ENCODE assay signal across 8 cellular contexts in genomic region chr11:31487848-31488247, GRCh38. TPM values are rescaled to one million over a fixed set of nuclear protein-coding genes. Genes with fewer than 3 reads are reported as not detected.
DNase-seq lines count a peak whose midpoint lies in the region; ATAC-seq, FAIRE-seq and TF ChIP-seq lines count a peak whose summit lies in the region.

No MANE protein-coding gene starts in this region.

- H3K27me3 ChIP-seq in left ventricle myocardium inferior (ENCODE audit: low read depth) (no peaks in the 10 kb centered on the region), right cardiac atrium (ENCODE audit: control insufficient read depth, insufficient read depth) (no peaks in the 10 kb centered on the region), bronchial epithelial cell (ENCODE audit: control insufficient read depth, insufficient read depth, low read length) (no peaks in the 10 kb centered on the region)

- TF ChIP-seq CTCF in left ventricle myocardium inferior (IDR thresholded peaks at IDR 0.05; ENCODE audit: borderline replicate concordance) (peak; percentile 52), bronchial epithelial cell (IDR thresholded peaks at IDR 0.05; ENCODE audit: insufficient read depth, low read length, severe bottlenecking) (peak; percentile 24), nephron (IDR thresholded peaks at IDR 0.05; ENCODE audit: unreplicated experiment in 3 of 3) (peak; percentile 17 to 29 (median 28)), omental fat pad (IDR thresholded peaks at IDR 0.05) (no peak)

- H3K9me3 ChIP-seq in left ventricle myocardium inferior (replicated peaks) (no peaks in the 10 kb centered on the region), right cardiac atrium (ENCODE audit: control insufficient read depth, low read length) (no peaks in the 10 kb centered on the region)

- H3K4me3 ChIP-seq in left ventricle myocardium inferior (no peak overlapping the region), right cardiac atrium (ENCODE audit: low read length) (no peak overlapping the region), bronchial epithelial cell (ENCODE audit: low read depth, low read length) (no peak overlapping the region)

- peaks cover 24% of the 10 kb centered on the region for H3K36me3 Mint-ChIP-seq in nephron (ENCODE audit: low read depth)

- H3K27me3 Mint-ChIP-seq in nephron (ENCODE audit: low read depth): no peaks in the 10 kb centered on the region

- H3K27ac Mint-ChIP-seq in nephron: no peak overlapping the region

- H3K36me3 ChIP-seq in left ventricle myocardium inferior (no peaks in the 10 kb centered on the region), bronchial epithelial cell (ENCODE audit: control insufficient read depth, insufficient read depth, low read length) (no peaks in the 10 kb centered on the region)

- H3K9me3 Mint-ChIP-seq in nephron: peaks cover 2% of the 10 kb centered on the region

- peaks cover 12% of the 10 kb centered on the region for H3K4me1 ChIP-seq in left ventricle myocardium inferior
- no peaks in the 10 kb centered on the region for H3K4me1 ChIP-seq in right cardiac atrium (ENCODE audit: control insufficient read depth, insufficient read depth, low read length)

- H3K4me3 Mint-ChIP-seq in nephron: no peak overlapping the region

- intact Hi-C loops in left ventricle myocardium inferior (cut with micrococcal nuclease) (loop anchor here (10.0 kb wide), 1 partner anchor 377 kb away; no protein-coding TSS in a partner anchor), right cardiac atrium (cut with DNase I) (loop anchor here in 1 of 4 donors (10.0 kb wide), 1 partner anchor 387 kb away; no protein-coding TSS in a partner anchor), sciatic nerve (cut with DNase I) (no loop called here)

- no peak for FAIRE-seq in bronchial epithelial cell (lab: Jason Lieb, UNC)

- no peak for ATAC-seq in right cardiac atrium
- ATAC-seq in omental fat pad (ENCODE audit: low FRiP score): no peak
- ATAC-seq in sciatic nerve: no peak

- H3K4me1 Mint-ChIP-seq in nephron: peaks cover 14% of the 10 kb centered on the region

- H3K27ac ChIP-seq in left ventricle myocardium inferior (replicated peaks) (no peak overlapping the region), right cardiac atrium (ENCODE audit: low read length) (no peak overlapping the region)

- 29% methylated on average over 1 of the region's 1 CpG for WGBS in right cardiac atrium

- DNase-seq in left ventricle myocardium inferior: no peak
- no peak for DNase-seq in right cardiac atrium
- DNase-seq in MV-4-11 (lab: John Stamatoyannopoulos, UW): peak; percentile 63
- DNase-seq in bronchial epithelial cell (ENCODE audit: low read depth): peak; percentile 54
- DNase-seq in omental fat pad (ENCODE audit: low spot score): no peak
- DNase-seq in sciatic nerve (ENCODE audit: low spot score): no peak
- no peak for DNase-seq in effector CD8-positive, alpha-beta T cell (lab: John Stamatoyannopoulos, UW)

RNA-seq across cellular contexts. Expression of gene IMMP1L, which starts 21.6 kb away (rescaled TPM):
- total RNA-seq in left ventricle myocardium inferior (30.6 TPM), right cardiac atrium (10 to 100 TPM; 21.9 to 32.3 (median 28.8) TPM), bronchial epithelial cell (11.3 and 13.2 TPM in 2 replicates), omental fat pad (10 to 100 TPM in 3 of 4 donors, 1 to 10 TPM in 1; 8.0 to 32.3 (median 19.2) TPM), sciatic nerve (18.8 TPM)
- polyA plus RNA-seq in right cardiac atrium: 56.2 TPM

RNA-seq across cellular contexts. Expression of gene ELP4, which starts 21.7 kb away (rescaled TPM):
- total RNA-seq in left ventricle myocardium inferior (13.6 TPM), right cardiac atrium (10 to 100 TPM; 13.7 to 17.9 (median 15.7) TPM), bronchial epithelial cell (11.1 and 13.2 TPM in 2 replicates), omental fat pad (10 to 100 TPM; 14.1 to 32.0 (median 20.8) TPM), sciatic nerve (18.1 TPM)
- 13.2 TPM for polyA plus RNA-seq in right cardiac atrium

Comparison
In these comparisons a context has a peak if more than half of its experiments do, and no peak if none do; other contexts are left out.
1. DNase-seq: peak in MV-4-11 (single experiment) and bronchial epithelial cell (single experiment); none in left ventricle myocardium inferior (single experiment), right cardiac atrium (0 of 3), omental fat pad (single experiment), sciatic nerve (single experiment) and effector CD8-positive, alpha-beta T cell (single experiment).
2. CTCF ChIP-seq: peak in left ventricle myocardium inferior (single experiment), bronchial epithelial cell (single experiment) and nephron (3 of 3); none in omental fat pad (0 of 3).